Comparison of ENCODE assay signal across 19 cellular contexts in genomic region chr11:96159968-96160367, GRCh38.
DNase-seq lines count a peak whose midpoint lies in the region; ATAC-seq and TF ChIP-seq lines count a peak whose summit lies in the region.
"Had no signal": no experiment of that assay in that cellular context is flagged by ENCODE, and none has a peak within 500 bp of the region (broad histone marks: within the 10 kb centered on the region; RNA-seq: fewer than 3 reads in every experiment).

No MANE protein-coding gene starts in this region.

- intact Hi-C loops in A673 (cut with micrococcal nuclease; ENCODE audit: unreplicated experiment) = loop anchor here (5.0 to 10.0 kb wide), 3 partner anchors 82 to 365 kb away; partner anchors contain the start of genes CEP57 and JRKL
- intact Hi-C loops in testis (cut with DNase I; ENCODE audit: low total_unique reads) = no loop called here
- intact Hi-C loops in transverse colon (cut with DNase I; ENCODE audit: low total_unique reads) = no loop called here
- intact Hi-C loops in right lobe of liver (cut with DNase I) = no loop called here

- H3K9me3 ChIP-seq in A673 (ENCODE audit: low read depth, low read length, poor library complexity, severe bottlenecking) (no peaks in the 10 kb centered on the region), T-helper 17 cell (ENCODE audit: control insufficient read depth, low read length, poor library complexity, severe bottlenecking) (no peaks in the 10 kb centered on the region), testis (no peaks in the 10 kb centered on the region), transverse colon (no peaks in the 10 kb centered on the region), right lobe of liver (no peaks in the 10 kb centered on the region)
- H3K9me3 ChIP-seq in CD4-positive, CD25-positive, alpha-beta regulatory T cell (ENCODE audit: control insufficient read depth in 2 of 2, low read length in 2 of 2) = no peaks in the 10 kb centered on the region
- H3K9me3 ChIP-seq: BE2C had no signal

- 63 to 73% methylated on average over 5 to 6 of the region's 6 CpGs for WGBS in testis, 2 donors
- WGBS in transverse colon (ENCODE audit: low coverage in 1 of 2), 2 donors = 60 to 77% methylated on average over 5 to 6 of the region's 6 CpGs
- 61% methylated on average over 5 of the region's 6 CpGs for WGBS in right lobe of liver (ENCODE audit: insufficient coverage, low coverage, low lambda C conversion rate, missing lambda C conversion rate)

- H3K27ac ChIP-seq in A673 (ENCODE audit: low read depth, low read length, poor library complexity, severe bottlenecking) (no peak overlapping the region), testis (no peak overlapping the region), transverse colon (no peak overlapping the region), right lobe of liver (no peak overlapping the region)
- no peak overlapping the region for H3K27ac ChIP-seq in CD4-positive, CD25-positive, alpha-beta regulatory T cell (ENCODE audit: insufficient read depth, low read length, poor library complexity, severe bottlenecking)

- ATAC-seq in CD4-positive, CD25-positive, alpha-beta regulatory T cell (ENCODE audit: low read depth in 2 of 2) = no peak
- no peak for ATAC-seq in T-helper 17 cell
- ATAC-seq in naive thymus-derived CD8-positive, alpha-beta T cell = no peak
- no peak for ATAC-seq in HG02870 (IDR thresholded peaks at IDR 0.05; ENCODE audit: unreplicated experiment)
- no peak for ATAC-seq in right lobe of liver

- POLR2A ChIA-PET in A673 (lab: Charles Lee; ENCODE audit: low non-redundant PET) = no interaction called here
- POLR2A ChIA-PET in naive thymus-derived CD8-positive, alpha-beta T cell (lab: Charles Lee) = interaction anchor here (0.6 kb wide), 1 partner anchor 145 kb away, joined by 4 read pairs; no protein-coding TSS in a partner anchor

- peaks cover 41 to 66% (median 43%) of the 10 kb centered on the region in 4 donors for H3K4me1 Mint-ChIP-seq in CD4-positive, CD25-positive, alpha-beta regulatory T cell
- peaks cover 34% of the 10 kb centered on the region for H3K4me1 Mint-ChIP-seq in T-helper 17 cell
- peaks cover 33 to 79% (median 65%) of the 10 kb centered on the region in 4 donors for H3K4me1 Mint-ChIP-seq in naive thymus-derived CD8-positive, alpha-beta T cell

- H3K4me3 ChIP-seq in A673 (ENCODE audit: low read depth, low read length, poor library complexity, severe bottlenecking) (no peak overlapping the region), testis (no peak overlapping the region), transverse colon (no peak overlapping the region), right lobe of liver (no peak overlapping the region)
- no peak overlapping the region for H3K4me3 ChIP-seq in CD4-positive, CD25-positive, alpha-beta regulatory T cell (ENCODE audit: low read depth, low read length)

- TF ChIP-seq POLR2A in testis (IDR thresholded peaks at IDR 0.05) = no peak
- no peak for TF ChIP-seq POLR2A in transverse colon (IDR thresholded peaks at IDR 0.05)
- no peak for TF ChIP-seq POLR2A in right lobe of liver (IDR thresholded peaks at IDR 0.05)

- peak; percentile 66 for DNase-seq in A673 (ENCODE audit: low spot score)
- no peak for DNase-seq in CD4-positive, CD25-positive, alpha-beta regulatory T cell
- no peak for DNase-seq in T-helper 17 cell
- DNase-seq in naive thymus-derived CD8-positive, alpha-beta T cell = no peak
- DNase-seq in testis = no peak
- no peak for DNase-seq in transverse colon
- no peak for DNase-seq in right lobe of liver
- DNase-seq: BE2C; CD8-positive, alpha-beta memory T cell; DMS79 treated with DMSO at 0.1 percent for 48 hours; HCEC 1CT; KBM-7; NCI-H1092; NCI-H146; NCI-H2081 treated with DMSO at 0.1 percent for 48 hours; NCI-H226; NCI-H526 treated with DMSO at 0.1 percent for 48 hours; SHP77 treated with DMSO at 0.1 percent for 48 hours had no signal

- TF ChIP-seq CTCF in A673 (conservative IDR thresholded peaks at IDR 0.05; ENCODE audit: low read depth, low read length) (no peak), testis (IDR thresholded peaks at IDR 0.05) (no peak), transverse colon (IDR thresholded peaks at IDR 0.05) (no peak), right lobe of liver (IDR thresholded peaks at IDR 0.05) (no peak)

- H3K4me1 ChIP-seq in A673 (ENCODE audit: insufficient read depth, low read length, poor library complexity, severe bottlenecking) = peaks cover 90% of the 10 kb centered on the region
- H3K4me1 ChIP-seq in CD4-positive, CD25-positive, alpha-beta regulatory T cell (ENCODE audit: control insufficient read depth, insufficient read depth, low read length, poor library complexity, severe bottlenecking) = peaks cover 29% of the 10 kb centered on the region
- peaks cover 28% of the 10 kb centered on the region for H3K4me1 ChIP-seq in testis
- peaks cover 12 to 39% (median 17%) of the 10 kb centered on the region in 4 donors for H3K4me1 ChIP-seq in transverse colon
- H3K4me1 ChIP-seq in right lobe of liver = peaks cover 0 to 4% (median 0%) of the 10 kb centered on the region in 4 donors

- H3K27me3 ChIP-seq in A673 (replicated peaks; ENCODE audit: insufficient read depth, low read depth, low read length, poor library complexity) (no peaks in the 10 kb centered on the region), testis (no peaks in the 10 kb centered on the region), transverse colon (no peaks in the 10 kb centered on the region), right lobe of liver (no peaks in the 10 kb centered on the region)
- H3K27me3 ChIP-seq in CD4-positive, CD25-positive, alpha-beta regulatory T cell (ENCODE audit: control insufficient read depth, insufficient read depth, low read length) = no peaks in the 10 kb centered on the region
- H3K27me3 ChIP-seq: BE2C had no signal

- CTCF ChIA-PET in A673 (lab: Charles Lee) = no interaction called here

- TF ChIP-seq EP300 in transverse colon (IDR thresholded peaks at IDR 0.05; ENCODE audit: low read depth) = no peak

- peaks cover 0 to 3% (median 0%) of the 10 kb centered on the region in 7 donors for H3K9me3 Mint-ChIP-seq in CD4-positive, CD25-positive, alpha-beta regulatory T cell
- no peaks in the 10 kb centered on the region for H3K9me3 Mint-ChIP-seq in naive thymus-derived CD8-positive, alpha-beta T cell
- H3K9me3 Mint-ChIP-seq: CD8-positive, alpha-beta memory T cell had no signal

- H3K36me3 Mint-ChIP-seq in CD4-positive, CD25-positive, alpha-beta regulatory T cell = peaks cover 10% of the 10 kb centered on the region
- peaks cover 3% of the 10 kb centered on the region for H3K36me3 Mint-ChIP-seq in T-helper 17 cell (ENCODE audit: low read depth)
- H3K36me3 Mint-ChIP-seq in naive thymus-derived CD8-positive, alpha-beta T cell = peaks cover 0 to 28% (median 9%) of the 10 kb centered on the region in 3 donors

- H3K27me3 Mint-ChIP-seq in CD4-positive, CD25-positive, alpha-beta regulatory T cell = no peaks in the 10 kb centered on the region
- no peaks in the 10 kb centered on the region for H3K27me3 Mint-ChIP-seq in T-helper 17 cell
- H3K27me3 Mint-ChIP-seq in naive thymus-derived CD8-positive, alpha-beta T cell = no peaks in the 10 kb centered on the region
- H3K27me3 Mint-ChIP-seq: CD8-positive, alpha-beta memory T cell had no signal

- no peaks in the 10 kb centered on the region for H3K36me3 ChIP-seq in A673 (ENCODE audit: insufficient read depth, low read length, poor library complexity, severe bottlenecking)
- H3K36me3 ChIP-seq in CD4-positive, CD25-positive, alpha-beta regulatory T cell (ENCODE audit: control insufficient read depth, insufficient read depth, low read length) = no peaks in the 10 kb centered on the region
- H3K36me3 ChIP-seq in testis (ENCODE audit: low read depth, missing control alignments) = no peaks in the 10 kb centered on the region
- H3K36me3 ChIP-seq in transverse colon = no peaks in the 10 kb centered on the region
- H3K36me3 ChIP-seq in right lobe of liver = no peaks in the 10 kb centered on the region
- H3K36me3 ChIP-seq: BE2C had no signal

- in situ Hi-C loops in transverse colon (cut with MboI; ENCODE audit: low pct_ligation_motif_present in 1 of 4, low pct_unique_long_range_greater_than_20kb in 1 of 4, low sequenced_read_pairs in 3 of 4) = no loop called here

- BruUV-seq in A673 (replicated peaks; lab: Mats Ljungman, UMichigan) = no TSS peak

- peak overlapping the region in 2 of 3 donors; percentile 26 to 31 for H3K27ac Mint-ChIP-seq in CD4-positive, CD25-positive, alpha-beta regulatory T cell
- H3K27ac Mint-ChIP-seq in T-helper 17 cell = peak overlapping the region; percentile 45
- H3K27ac Mint-ChIP-seq in naive thymus-derived CD8-positive, alpha-beta T cell = peak overlapping the region in 6 of 10 donors; percentile 14 to 72 (median 40)

- H3K4me3 Mint-ChIP-seq in CD4-positive, CD25-positive, alpha-beta regulatory T cell = no peak overlapping the region
- H3K4me3 Mint-ChIP-seq in T-helper 17 cell = no peak overlapping the region
- H3K4me3 Mint-ChIP-seq in naive thymus-derived CD8-positive, alpha-beta T cell = no peak overlapping the region
- H3K4me3 Mint-ChIP-seq: CD8-positive, alpha-beta memory T cell had no signal
